ENCODE assay signal across 2 cellular contexts in genomic region chr10:44862006-44862751, GRCh38.
TF ChIP-seq lines count a peak whose summit lies in the region.

No MANE protein-coding gene starts in this region.

TF ChIP-seq in SK-N-SH, 30 proteins besides CTCF, POLR2A, EP300 and RAD21:
- TF ChIP-seq USF1 (IDR thresholded peaks at IDR 0.05; ENCODE audit: borderline replicate concordance, low read depth) (no peak), CHD2 (IDR thresholded peaks at IDR 0.05; ENCODE audit: low read length, partially characterized antibody) (no peak), MAX (IDR thresholded peaks at IDR 0.05; ENCODE audit: low read depth) (no peak), YY1 (IDR thresholded peaks at IDR 0.05; ENCODE audit: low read depth) (no peak), USF2 (IDR thresholded peaks at IDR 0.05; ENCODE audit: borderline replicate concordance, low read depth, low read length) (no peak), RCOR1 (IDR thresholded peaks at IDR 0.05; ENCODE audit: low read length) (no peak), IRF3 (IDR thresholded peaks at IDR 0.05; ENCODE audit: low read depth, low read length) (no peak), RFX5 (IDR thresholded peaks at IDR 0.05; ENCODE audit: low read length) (no peak), TCF12 (IDR thresholded peaks at IDR 0.05) (no peak), PBX3 (IDR thresholded peaks at IDR 0.05) (no peak), TAF1 (IDR thresholded peaks at IDR 0.05; ENCODE audit: borderline replicate concordance, low read depth, low read length) (no peak), MEF2A (IDR thresholded peaks at IDR 0.05; ENCODE audit: borderline replicate concordance, low read depth) (no peak), NRF1 (IDR thresholded peaks at IDR 0.05; ENCODE audit: low read depth, low read length) (no peak), ELF1 (IDR thresholded peaks at IDR 0.05) (no peak), TEAD4 (IDR thresholded peaks at IDR 0.05; ENCODE audit: borderline replicate concordance, insufficient read depth) (no peak), NFIC (IDR thresholded peaks at IDR 0.05; ENCODE audit: borderline replicate concordance) (no peak)

TF ChIP-seq in SK-N-SH treated with all-trans-retinoic acid at 6 μM for 48 hours, 23 proteins besides CTCF, POLR2A, EP300 and RAD21:
- TF ChIP-seq ISL1 (CRISPR knock-in tag; IDR thresholded peaks at IDR 0.05) (no peak), TCF4 (CRISPR knock-in tag; IDR thresholded peaks at IDR 0.05; ENCODE audit: borderline replicate concordance) (no peak), CREB5 (CRISPR knock-in tag; IDR thresholded peaks at IDR 0.05; ENCODE audit: low read depth) (no peak), POU6F1 (CRISPR knock-in tag; IDR thresholded peaks at IDR 0.05; ENCODE audit: borderline replicate concordance, low read depth) (no peak), CSRNP3 (CRISPR knock-in tag; IDR thresholded peaks at IDR 0.05) (no peak), RARB (CRISPR knock-in tag; IDR thresholded peaks at IDR 0.05) (no peak), ZNF8 (CRISPR knock-in tag; IDR thresholded peaks at IDR 0.05) (no peak), TSHZ2 (CRISPR knock-in tag; IDR thresholded peaks at IDR 0.05) (no peak), GLIS3 (CRISPR knock-in tag; IDR thresholded peaks at IDR 0.05) (no peak), CSDC2 (CRISPR knock-in tag; IDR thresholded peaks at IDR 0.05) (no peak), ZNF70 (CRISPR knock-in tag; IDR thresholded peaks at IDR 0.05) (no peak), TOX (CRISPR knock-in tag; IDR thresholded peaks at IDR 0.05; ENCODE audit: borderline replicate concordance) (no peak), ESRRG (CRISPR knock-in tag; IDR thresholded peaks at IDR 0.05) (no peak), OSR1 (CRISPR knock-in tag; IDR thresholded peaks at IDR 0.05) (no peak), PATZ1 (CRISPR knock-in tag; IDR thresholded peaks at IDR 0.05; ENCODE audit: borderline replicate concordance) (no peak), PPARA (CRISPR knock-in tag; IDR thresholded peaks at IDR 0.05; ENCODE audit: borderline replicate concordance) (no peak), ZNF565 (CRISPR knock-in tag; conservative IDR thresholded peaks at IDR 0.05; ENCODE audit: low read depth) (no peak), ZC3H10 (CRISPR knock-in tag; IDR thresholded peaks at IDR 0.05) (no peak), BACH2 (CRISPR knock-in tag; IDR thresholded peaks at IDR 0.05; ENCODE audit: borderline replicate concordance) (no peak), SNAI2 (CRISPR knock-in tag; IDR thresholded peaks at IDR 0.05) (no peak)
